30 cellular contexts compared by ENCODE assay signal in the genomic region with DNA sequence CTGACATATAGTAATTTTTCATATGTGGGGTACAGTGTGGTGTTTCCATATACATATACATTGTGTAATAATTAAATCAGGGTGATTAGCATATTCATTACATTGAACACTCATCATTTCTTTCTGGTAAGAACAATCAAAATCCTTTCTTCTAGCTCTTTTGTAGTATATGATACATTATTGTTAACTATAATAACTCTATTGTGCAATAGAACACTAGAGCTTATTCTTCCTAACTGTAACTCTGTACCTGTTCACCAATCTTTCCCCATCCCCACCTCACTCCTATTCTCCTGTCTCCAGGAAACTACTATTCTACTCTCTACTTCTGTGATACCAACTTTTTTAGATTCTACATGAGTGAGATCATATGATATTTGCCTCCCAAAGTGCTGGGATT.
"Had no signal": no experiment of that assay in that cellular context is flagged by ENCODE, and none has a peak within 500 bp of the region (broad histone marks: within the 10 kb centered on the region; RNA-seq: fewer than 3 reads in every experiment).

No MANE protein-coding gene starts in this region.

- H3K27ac Mint-ChIP-seq: activated CD4-positive, alpha-beta T cell treated with anti-CD3 and anti-CD28 coated beads for 36 hours; activated CD4-positive, alpha-beta T cell treated with anti-CD3 and anti-CD28 coated beads, Interleukin-2, amount 10 ng/mL, durations not matched to agents 7 days and 5 days; activated CD8-positive, alpha-beta T cell treated with anti-CD3 and anti-CD28 coated beads, Interleukin-2, amount 10 ng/mL, durations not matched to agents 7 days and 5 days; activated naive CD4-positive, alpha-beta T cell treated with anti-CD3 and anti-CD28 coated beads, Interleukin-2, amount 50 U/mL, for 24 hours; activated T-cell treated with anti-CD3 and anti-CD28 coated beads, Interleukin-2, amount 50 U/mL, for 24 hours; activated T-helper 2 cell treated with anti-CD3 and anti-CD28 coated beads, Interferon-gamma antibody, Interleukin-2, Interleukin-4, amounts not matched to agents 10 μg/mL and 5 μg/mL and 100 μg/mL, durations not matched to agents 14 hours and 24 hours and 36 hours; T-helper 1 cell treated with Interleukin-12 subunit alpha and Interleukin-12 subunit beta and Interleukin-4 antibody, amounts not matched to agents 30 μg/mL and 1 μg/mL, for 36 hours; T-helper 2 cell treated with Interferon-gamma antibody and Interleukin-4, amounts not matched to agents 5 μg/mL and 100 μg/mL, for 36 hours had no signal

- H3K27ac ChIP-seq: brain microvascular endothelial cell, Peyer's patch, SJSA1 had no signal

- H3K4me3 ChIP-seq: Peyer's patch, SJSA1 had no signal

- H3K27me3 ChIP-seq: brain microvascular endothelial cell, Peyer's patch, SJSA1 had no signal

- H3K36me3 ChIP-seq: brain microvascular endothelial cell, Peyer's patch, SJSA1 had no signal

- H3K9ac ChIP-seq: SK-N-SH had no signal

- H3K9me3 Mint-ChIP-seq: activated CD4-positive, alpha-beta T cell treated with anti-CD3 and anti-CD28 coated beads, Interleukin-2, amount 10 ng/mL, durations not matched to agents 7 days and 5 days; activated naive CD4-positive, alpha-beta T cell treated with anti-CD3 and anti-CD28 coated beads, Interleukin-2, amount 50 U/mL, for 24 hours; activated T-cell treated with anti-CD3 and anti-CD28 coated beads, Interleukin-2, amount 50 U/mL, for 24 hours; activated T-helper 2 cell treated with anti-CD3 and anti-CD28 coated beads, Interferon-gamma antibody, Interleukin-2, Interleukin-4, amounts not matched to agents 10 μg/mL and 5 μg/mL and 100 μg/mL, durations not matched to agents 14 hours and 24 hours and 36 hours; T-helper 1 cell treated with Interleukin-12 subunit alpha and Interleukin-12 subunit beta and Interleukin-4 antibody, amounts not matched to agents 30 μg/mL and 1 μg/mL, for 36 hours; T-helper 2 cell treated with Interferon-gamma antibody and Interleukin-4, amounts not matched to agents 5 μg/mL and 100 μg/mL, for 36 hours had no signal

- DNase-seq: activated CD4-positive, alpha-beta T cell treated with anti-CD3 and anti-CD28 coated beads for 36 hours; activated CD4-positive, alpha-beta T cell treated with anti-CD3 and anti-CD28 coated beads, Interleukin-2, amount 10 ng/mL, durations not matched to agents 7 days and 5 days; activated CD4-positive, alpha-beta T cell treated with anti-CD3 and anti-CD28 coated beads, Interleukin-2, amount 50 U/mL, for 48 hours; activated CD8-positive, alpha-beta T cell treated with anti-CD3 and anti-CD28 coated beads, Interleukin-2, amount 10 ng/mL, durations not matched to agents 7 days and 5 days; activated gamma-delta T cell; activated naive CD4-positive, alpha-beta T cell treated with Interleukin-2 at 50 U/mL for 16 hours; activated T-cell treated with anti-CD3 and anti-CD28 coated beads, Interleukin-2, amount 50 U/mL, for 24 hours; anterior cingulate cortex; brain microvascular endothelial cell; central memory CD4-positive, alpha-beta T cell; NCI-H1048; NCI-H1436 treated with DMSO at 0.1 percent for 48 hours; NCI-H1694 treated with DMSO at 0.1 percent for 48 hours; NCI-H2029; NCI-H345; NCI-H524 treated with DMSO at 0.1 percent for 48 hours; NCI-H748 treated with DMSO at 0.1 percent for 48 hours; NK-92 treated with Interleukin-12 subunit alpha and Interleukin-12 subunit beta, amount 100 ng/mL, for 24 hours; PC-3; Peyer's patch; RPMI8226; SHP77 treated with DMSO at 0.1 percent for 48 hours; SK-N-SH had no signal

- H3K9me3 ChIP-seq: Peyer's patch, SJSA1, SK-N-SH had no signal

- H3K4me2 ChIP-seq: SK-N-SH had no signal

- H3K27me3 Mint-ChIP-seq: activated CD4-positive, alpha-beta T cell treated with anti-CD3 and anti-CD28 coated beads for 36 hours; activated CD4-positive, alpha-beta T cell treated with anti-CD3 and anti-CD28 coated beads, Interleukin-2, amount 10 ng/mL, durations not matched to agents 7 days and 5 days; activated naive CD4-positive, alpha-beta T cell treated with anti-CD3 and anti-CD28 coated beads, Interleukin-2, amount 50 U/mL, for 24 hours; activated T-cell treated with anti-CD3 and anti-CD28 coated beads, Interleukin-2, amount 50 U/mL, for 24 hours had no signal

- ATAC-seq: activated CD4-positive, alpha-beta T cell treated with anti-CD3 and anti-CD28 coated beads for 36 hours; activated CD4-positive, CD25-positive, alpha-beta regulatory T cell treated with anti-CD3 and anti-CD28 coated beads, Interleukin-2, amount 50 U/mL, for 24 hours; activated CD8-positive, alpha-beta T cell treated with anti-CD3 and anti-CD28 coated beads, Interleukin-2, amount 10 ng/mL, durations not matched to agents 7 days and 5 days; PC-3 had no signal

- FAIRE-seq: TTC549 had no signal

- H3K4me3 Mint-ChIP-seq: activated CD4-positive, alpha-beta T cell treated with anti-CD3 and anti-CD28 coated beads for 36 hours; activated CD4-positive, alpha-beta T cell treated with anti-CD3 and anti-CD28 coated beads, Interleukin-2, amount 10 ng/mL, durations not matched to agents 7 days and 5 days; activated CD8-positive, alpha-beta T cell treated with anti-CD3 and anti-CD28 coated beads, Interleukin-2, amount 10 ng/mL, durations not matched to agents 7 days and 5 days; activated naive CD4-positive, alpha-beta T cell treated with anti-CD3 and anti-CD28 coated beads, Interleukin-2, amount 50 U/mL, for 24 hours; activated T-cell treated with anti-CD3 and anti-CD28 coated beads, Interleukin-2, amount 50 U/mL, for 24 hours; T-helper 1 cell treated with Interleukin-12 subunit alpha and Interleukin-12 subunit beta and Interleukin-4 antibody, amounts not matched to agents 30 μg/mL and 1 μg/mL, for 36 hours; T-helper 2 cell treated with Interferon-gamma antibody and Interleukin-4, amounts not matched to agents 5 μg/mL and 100 μg/mL, for 36 hours had no signal
